In the genomic region with DNA sequence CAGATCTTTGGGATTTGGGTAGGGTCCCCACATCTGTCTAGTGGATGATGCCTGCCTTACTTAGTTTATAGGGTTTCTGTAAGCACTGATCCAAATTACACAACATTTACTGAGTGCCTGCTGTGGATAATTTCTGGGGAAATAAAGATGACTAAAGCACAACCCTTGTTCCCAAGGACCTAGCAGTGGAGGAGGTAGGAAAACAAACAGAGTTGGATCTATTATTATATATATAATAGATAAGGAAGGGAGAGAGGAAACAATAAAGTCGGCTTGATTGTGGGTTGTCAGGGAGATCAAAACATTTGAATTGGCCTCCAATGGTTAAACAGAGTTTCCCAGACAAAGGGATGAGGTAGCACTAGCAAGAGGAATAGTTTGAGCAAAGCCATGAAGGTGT, we compare ENCODE assay signal across 18 cellular contexts. TPM values are rescaled to one million over a fixed set of nuclear protein-coding genes. Genes with fewer than 3 reads are reported as not detected.
DNase-seq lines count a peak whose midpoint lies in the region; ATAC-seq and TF ChIP-seq lines count a peak whose summit lies in the region.
"Had no signal": no experiment of that assay in that cellular context is flagged by ENCODE, and none has a peak within 500 bp of the region (broad histone marks: within the 10 kb centered on the region; RNA-seq: fewer than 3 reads in every experiment).

No MANE protein-coding gene starts in this region.

- H3K36me3 Mint-ChIP-seq in stimulated activated effector memory CD8-positive, alpha-beta T cell treated with anti-CD3 and anti-CD28 coated beads, Interleukin-12 subunit alpha, Interleukin-12 subunit beta, amount 100 ng/mL, for 72 hours: no peaks in the 10 kb centered on the region
- H3K36me3 Mint-ChIP-seq: activated CD4-positive, alpha-beta memory T cell treated with anti-CD3 and anti-CD28 coated beads for 36 hours; brain; CD8-positive, alpha-beta memory T cell had no signal

- H3K4me3 Mint-ChIP-seq in stimulated activated effector memory CD8-positive, alpha-beta T cell treated with anti-CD3 and anti-CD28 coated beads, Interleukin-12 subunit alpha, Interleukin-12 subunit beta, amount 100 ng/mL, for 72 hours: no peak overlapping the region
- H3K4me3 Mint-ChIP-seq: activated CD4-positive, alpha-beta memory T cell treated with anti-CD3 and anti-CD28 coated beads for 36 hours; brain; CD8-positive, alpha-beta memory T cell; endodermal cell; nephron progenitor cell had no signal

- H3K4me1 Mint-ChIP-seq in stimulated activated effector memory CD8-positive, alpha-beta T cell treated with anti-CD3 and anti-CD28 coated beads, Interleukin-12 subunit alpha, Interleukin-12 subunit beta, amount 100 ng/mL, for 72 hours: no peaks in the 10 kb centered on the region
- H3K4me1 Mint-ChIP-seq: CD8-positive, alpha-beta memory T cell; nephron progenitor cell had no signal

- peak; percentile 19 to 26 for ATAC-seq in left cardiac atrium
- no peak for ATAC-seq in Right ventricle myocardium superior (ENCODE audit: poor library complexity)
- ATAC-seq in right cardiac atrium: peak; percentile 28 to 74
- peak; percentile 26 for ATAC-seq in aorta (ENCODE audit: low FRiP score)
- no peak for ATAC-seq in stimulated activated effector memory CD8-positive, alpha-beta T cell treated with anti-CD3 and anti-CD28 coated beads, Interleukin-12 subunit alpha, Interleukin-12 subunit beta, amount 100 ng/mL, for 72 hours

- 26% methylated on average over 1 of the region's 1 CpG for WGBS in right cardiac atrium
- WGBS in aorta, 2 donors: 1 to 8% methylated on average over 1 of the region's 1 CpG

- H3K36me3 ChIP-seq in aorta (ENCODE audit: control insufficient read depth in 1 of 2, insufficient read depth in 2 of 2, low read length in 1 of 2): no peaks in the 10 kb centered on the region
- H3K36me3 ChIP-seq: heart left ventricle had no signal

- H3K4me1 ChIP-seq in right cardiac atrium (ENCODE audit: control insufficient read depth, insufficient read depth, low read length) (peaks cover 10% of the 10 kb centered on the region), aorta (ENCODE audit: control insufficient read depth in 1 of 2, insufficient read depth in 2 of 2, low read length in 2 of 2) (peaks cover 4 to 21% of the 10 kb centered on the region in 2 donors)

- intact Hi-C loops in left cardiac atrium (cut with DNase I): no loop called here
- intact Hi-C loops in Right ventricle myocardium superior (cut with DNase I): no loop called here
- intact Hi-C loops in right cardiac atrium (cut with DNase I): no loop called here
- intact Hi-C loops in aorta (cut with DNase I): no loop called here

- H3K27ac ChIP-seq in VCaP (peak overlapping the region; percentile 75), right cardiac atrium (ENCODE audit: low read length) (no peak overlapping the region), aorta (ENCODE audit: low read depth in 1 of 2, low read length in 2 of 2) (peak overlapping the region in 1 of 2 donors; percentile 82)

- no peaks in the 10 kb centered on the region for H3K9me3 Mint-ChIP-seq in stimulated activated effector memory CD8-positive, alpha-beta T cell treated with anti-CD3 and anti-CD28 coated beads, Interleukin-12 subunit alpha, Interleukin-12 subunit beta, amount 100 ng/mL, for 72 hours
- H3K9me3 Mint-ChIP-seq: activated CD4-positive, alpha-beta memory T cell treated with anti-CD3 and anti-CD28 coated beads for 36 hours; brain; CD8-positive, alpha-beta memory T cell; endodermal cell; nephron progenitor cell had no signal

- no peak for TF ChIP-seq CTCF in VCaP (conservative IDR thresholded peaks at IDR 0.05)

- no peak for DNase-seq in left cardiac atrium
- no peak for DNase-seq in Right ventricle myocardium superior
- DNase-seq in right cardiac atrium: no peak
- DNase-seq in aorta: no peak
- DNase-seq in stimulated activated effector memory CD8-positive, alpha-beta T cell treated with anti-CD3 and anti-CD28 coated beads, Interleukin-12 subunit alpha, Interleukin-12 subunit beta, amount 100 ng/mL, for 72 hours (ENCODE audit: low spot score in 2 of 2): no peak
- no peak for DNase-seq in GDM1 (lab: John Stamatoyannopoulos, UW)
- no peak for DNase-seq in RKO (ENCODE audit: low spot score)
- DNase-seq: activated CD4-positive, alpha-beta memory T cell treated with anti-CD3 and anti-CD28 coated beads for 36 hours; CD8-positive, alpha-beta memory T cell; endodermal cell; heart left ventricle; Kasumi-1; NCI-H446 treated with DMSO at 0.1 percent for 48 hours; nephron progenitor cell; substantia nigra had no signal

- H3K4me3 ChIP-seq in right cardiac atrium (ENCODE audit: low read length) (no peak overlapping the region), aorta (ENCODE audit: low read length in 2 of 2) (no peak overlapping the region)
- H3K4me3 ChIP-seq: heart left ventricle had no signal

- H3K9me3 ChIP-seq in right cardiac atrium (ENCODE audit: control insufficient read depth, low read length) (no peaks in the 10 kb centered on the region), aorta (ENCODE audit: control insufficient read depth, low read length) (no peaks in the 10 kb centered on the region)
- H3K9me3 ChIP-seq: heart left ventricle had no signal

- H3K27me3 ChIP-seq in right cardiac atrium (ENCODE audit: control insufficient read depth, insufficient read depth) (no peaks in the 10 kb centered on the region), aorta (ENCODE audit: control insufficient read depth in 1 of 2, insufficient read depth in 2 of 2, low read length in 1 of 2) (no peaks in the 10 kb centered on the region)
- H3K27me3 ChIP-seq: heart left ventricle had no signal

- no peak overlapping the region for H3K27ac Mint-ChIP-seq in stimulated activated effector memory CD8-positive, alpha-beta T cell treated with anti-CD3 and anti-CD28 coated beads, Interleukin-12 subunit alpha, Interleukin-12 subunit beta, amount 100 ng/mL, for 72 hours
- H3K27ac Mint-ChIP-seq: activated CD4-positive, alpha-beta memory T cell treated with anti-CD3 and anti-CD28 coated beads for 36 hours; brain; CD8-positive, alpha-beta memory T cell; endodermal cell; nephron progenitor cell had no signal

RNA-seq across cellular contexts. Expression of gene IL33, which starts 14.0 kb away (rescaled TPM):
- total RNA-seq in left cardiac atrium: 10 to 100 TPM; 44.3 to 50.1 TPM
- total RNA-seq in Right ventricle myocardium superior: 19.1 TPM
- total RNA-seq in right cardiac atrium: 10 to 100 TPM; 45.2 to 79.1 (median 57.0) TPM
- polyA plus RNA-seq in right cardiac atrium: 42.0 TPM
- total RNA-seq in aorta: 100 to 1,000 TPM in 1 of 2 donors, 10 to 100 TPM in 1; 68.2 to 138 TPM
- polyA plus RNA-seq in aorta: 100 to 1,000 TPM in 1 of 2 donors, 10 to 100 TPM in 1; 53.0 to 178 TPM
- total RNA-seq: A172; activated CD4-positive, alpha-beta memory T cell treated with anti-CD3 and anti-CD28 coated beads for 36 hours; CD8-positive, alpha-beta memory T cell had no signal
- polyA plus RNA-seq: CD8-positive, alpha-beta memory T cell had no signal

Comparison
In these comparisons a context has a peak if more than half of its experiments do, and no peak if none do; other contexts are left out.
1. ATAC-seq: peak in left cardiac atrium (2 of 2), right cardiac atrium (2 of 2) and aorta (single experiment); none in Right ventricle myocardium superior (single experiment) and stimulated activated effector memory CD8-positive, alpha-beta T cell treated with anti-CD3 and anti-CD28 coated beads, Interleukin-12 subunit alpha, Interleukin-12 subunit beta, amount 100 ng/mL, for 72 hours (single experiment).